Comparison of ENCODE assay signal across 17 cellular contexts in genomic region chr2:66987747-66988146, GRCh38.
A peak's percentile ranks its signal among the peaks of the same experiment; 100 is the strongest.
DNase-seq lines count a peak whose midpoint lies in the region; FAIRE-seq and TF ChIP-seq lines count a peak whose summit lies in the region.
"Had no signal": no experiment of that assay in that cellular context is flagged by ENCODE, and none has a peak within 500 bp of the region (broad histone marks: within the 10 kb centered on the region; RNA-seq: fewer than 3 reads in every experiment).

No MANE protein-coding gene starts in this region.

- DNase-seq in D721Med (ENCODE audit: insufficient read length, low spot score) (no peak), G401 (ENCODE audit: low spot score) (peak; percentile 60), NCI-H82 treated with DMSO at 0.1 percent for 48 hours (lab: John Stamatoyannopoulos, UW; ENCODE audit: unreplicated experiment) (peak; percentile 55), cerebellar cortex (ENCODE audit: low spot score) (peak; percentile 44), spleen (no peak), SIG-M5 (lab: John Stamatoyannopoulos, UW) (no peak)
- DNase-seq in stimulated activated CD4-positive, alpha-beta T cell treated with anti-CD3 and anti-CD28 coated beads, Interleukin-2, amount 100 ng/mL, for 48 hours, result no peak
- DNase-seq: 8988T; Calu3; CD4-positive, alpha-beta memory T cell; DMS79 treated with DMSO at 0.1 percent for 48 hours; GM23248 had no signal

- FAIRE-seq in D721Med (lab: Jason Lieb, UNC), result peak; percentile 89
- FAIRE-seq: GM12878, GM19239, HepG2 had no signal

- H3K4me3 ChIP-seq in spleen, result no peak overlapping the region
- H3K4me3 ChIP-seq: BLaER1, GM12878, GM23248, HAP-1 had no signal

- WGBS in spleen, 5 donors, result 86 to 94% (median 90%) methylated on average over 4 of the region's 4 CpGs

- no peak for TF ChIP-seq CTCF in D721Med (IDR thresholded peaks at IDR 0.05; ENCODE audit: insufficient read depth, missing control alignments)
- no peak for TF ChIP-seq CTCF in spleen (IDR thresholded peaks at IDR 0.05 in 8 of 11, conservative IDR thresholded peaks at IDR 0.05 in 3 of 11)

- H3K4me1 ChIP-seq in spleen, result no peaks in the 10 kb centered on the region
- H3K4me1 ChIP-seq: BLaER1, HAP-1 had no signal

- H3K27me3 ChIP-seq in spleen (replicated peaks in 1 of 7), result no peaks in the 10 kb centered on the region
- H3K27me3 ChIP-seq: BLaER1 had no signal

- in situ Hi-C loops in G401 (cut with HindIII; ENCODE audit: low sequenced_read_pairs), result no loop called here

- TF ChIP-seq POLR2A in spleen (IDR thresholded peaks at IDR 0.05), result no peak

- H3K36me3 ChIP-seq in spleen, result no peaks in the 10 kb centered on the region
- H3K36me3 ChIP-seq: BLaER1, HAP-1 had no signal

- no peaks in the 10 kb centered on the region for H3K9me3 ChIP-seq in spleen
- H3K9me3 ChIP-seq: BLaER1, HAP-1 had no signal

- H3K27ac ChIP-seq in spleen, result no peak overlapping the region
- H3K27ac ChIP-seq: BLaER1, GM23248 had no signal

- intact Hi-C loops in spleen (cut with DNase I; ENCODE audit: low total_unique reads), result no loop called here

Comparison
In these comparisons a context has a peak if more than half of its experiments do, and no peak if none do; other contexts are left out.
1. DNase-seq: peak in G401 (single experiment), NCI-H82 treated with DMSO at 0.1 percent for 48 hours (single experiment) and cerebellar cortex (single experiment); none in D721Med (single experiment), stimulated activated CD4-positive, alpha-beta T cell treated with anti-CD3 and anti-CD28 coated beads, Interleukin-2, amount 100 ng/mL, for 48 hours (0 of 2), spleen (single experiment) and SIG-M5 (single experiment).